Comparison of ENCODE assay signal across 10 cellular contexts in the genomic region with DNA sequence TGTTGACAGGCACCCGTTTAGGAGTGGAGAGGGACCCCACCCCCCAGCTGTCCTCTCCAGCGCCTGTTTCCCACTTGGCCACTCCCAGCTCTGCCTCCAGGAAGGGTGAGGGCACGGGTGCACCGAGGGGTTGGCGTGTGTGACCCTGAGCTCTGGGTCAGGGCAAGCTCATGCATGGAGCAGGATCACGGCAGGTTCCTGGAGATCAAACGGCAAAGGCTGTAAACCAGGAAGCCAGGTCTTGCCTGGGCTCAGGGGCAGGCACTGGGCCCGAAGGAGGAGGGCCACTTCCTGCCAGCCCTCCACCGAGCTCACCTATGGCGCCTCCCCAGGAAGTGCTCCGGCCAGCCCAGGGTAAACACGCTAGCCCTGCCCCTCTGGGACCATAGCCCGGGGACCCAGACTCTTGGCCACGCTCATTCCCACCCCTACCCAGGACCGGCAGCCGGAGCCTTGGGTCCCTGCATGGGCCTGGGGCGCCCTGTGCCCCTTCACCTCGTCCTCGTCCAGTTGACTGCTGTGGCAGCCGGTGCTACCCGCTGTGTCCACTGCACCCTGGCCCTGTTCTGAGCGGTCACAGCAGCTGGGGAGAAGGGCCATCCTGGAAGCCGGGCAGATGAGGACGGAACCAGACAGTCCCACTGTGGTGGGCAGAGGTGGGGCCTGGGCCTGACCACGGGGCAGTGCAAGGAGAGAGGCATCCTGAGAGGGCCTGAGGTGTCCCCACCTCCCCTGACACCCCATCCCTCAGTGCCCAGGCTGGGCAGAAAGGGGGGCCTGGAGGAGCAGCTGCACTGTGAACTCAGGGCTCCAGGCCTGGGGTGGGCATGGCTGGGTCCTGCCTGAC. TPM values are rescaled to one million over a fixed set of nuclear protein-coding genes. Genes with fewer than 3 reads are reported as not detected.
A peak's percentile ranks its signal among the peaks of the same experiment; 100 is the strongest.
DNase-seq lines count a peak whose midpoint lies in the region; ATAC-seq and TF ChIP-seq lines count a peak whose summit lies in the region.
"Had no signal": no experiment of that assay in that cellular context is flagged by ENCODE, and none has a peak within 500 bp of the region (broad histone marks: within the 10 kb centered on the region; RNA-seq: fewer than 3 reads in every experiment).

No MANE protein-coding gene starts in this region.

- peak overlapping the region; percentile 78 for H3K27ac Mint-ChIP-seq in chondrocyte (ENCODE audit: unreplicated experiment)
- H3K27ac Mint-ChIP-seq: activated naive CD8-positive, alpha-beta T cell had no signal

- H3K4me3 Mint-ChIP-seq in chondrocyte (ENCODE audit: unreplicated experiment), result peak overlapping the region; percentile 71
- H3K4me3 Mint-ChIP-seq: activated naive CD8-positive, alpha-beta T cell had no signal

- H3K9me3 ChIP-seq in lower lobe of right lung (no peaks in the 10 kb centered on the region), thyroid gland (no peaks in the 10 kb centered on the region)

- peaks cover 63% of the 10 kb centered on the region for H3K4me1 ChIP-seq in lower lobe of right lung
- peaks cover 32 to 76% of the 10 kb centered on the region in 2 donors for H3K4me1 ChIP-seq in thyroid gland
- H3K4me1 ChIP-seq in foreskin keratinocyte, result peaks cover 7% of the 10 kb centered on the region

- peak overlapping the region; percentile 66 for H3K4me3 ChIP-seq in lower lobe of right lung
- peak overlapping the region in 1 of 3 donors; percentile 56 for H3K4me3 ChIP-seq in thyroid gland (replicated peaks in 1 of 3)

- no peaks in the 10 kb centered on the region for H3K27me3 Mint-ChIP-seq in chondrocyte (ENCODE audit: low read depth)
- H3K27me3 Mint-ChIP-seq: activated naive CD8-positive, alpha-beta T cell had no signal

- ATAC-seq in lower lobe of right lung (peak; percentile 77 to 79), foreskin keratinocyte (no peak), HG02763 (IDR thresholded peaks at IDR 0.05; ENCODE audit: unreplicated experiment) (no peak)

- TF ChIP-seq CTCF in chondrocyte (IDR thresholded peaks at IDR 0.05) (no peak), lower lobe of right lung (IDR thresholded peaks at IDR 0.05) (no peak), thyroid gland (IDR thresholded peaks at IDR 0.05) (no peak), foreskin keratinocyte (conservative IDR thresholded peaks at IDR 0.05) (no peak)

- no peak for TF ChIP-seq POLR2A in thyroid gland (IDR thresholded peaks at IDR 0.05)

- DNase-seq in NCI-H2029 (lab: John Stamatoyannopoulos, UW) (peak; percentile 83), chondrocyte (ENCODE audit: low spot score) (peak; percentile 90), lower lobe of right lung (peak; percentile 85), thyroid gland (peak; percentile 31 to 35), NCI-H2171 (lab: John Stamatoyannopoulos, UW) (no peak), foreskin keratinocyte (no peak), COLO829 (ENCODE audit: low spot score) (no peak)
- DNase-seq: left cardiac atrium had no signal

- H3K27ac ChIP-seq in lower lobe of right lung (peak overlapping the region; percentile 66), thyroid gland (peak overlapping the region; percentile 64 to 97 (median 91)), foreskin keratinocyte (no peak overlapping the region)

- peaks cover 43% of the 10 kb centered on the region for H3K27me3 ChIP-seq in lower lobe of right lung (ENCODE audit: low read depth)
- no peaks in the 10 kb centered on the region for H3K27me3 ChIP-seq in thyroid gland
- no peaks in the 10 kb centered on the region for H3K27me3 ChIP-seq in foreskin keratinocyte

- 72 to 80% methylated on average over 11 to 13 of the region's 25 CpGs for WGBS in thyroid gland, 2 donors

- no peaks in the 10 kb centered on the region for H3K9me3 Mint-ChIP-seq in chondrocyte (ENCODE audit: low read depth)

- H3K36me3 Mint-ChIP-seq in chondrocyte (ENCODE audit: low read depth), result peaks cover 3% of the 10 kb centered on the region

- peaks cover 42% of the 10 kb centered on the region for H3K4me1 Mint-ChIP-seq in chondrocyte (ENCODE audit: low read depth)

- H3K36me3 ChIP-seq in lower lobe of right lung (peaks cover 19% of the 10 kb centered on the region), thyroid gland (peaks cover 0 to 3% of the 10 kb centered on the region in 2 donors)

- intact Hi-C loops in lower lobe of right lung (cut with DNase I) (no loop called here), thyroid gland (cut with DNase I) (no loop called here)

RNA-seq across cellular contexts. Expression of gene EPS8L2, which starts 1.0 kb away (rescaled TPM):
- 17.2 to 51.6 TPM (median 45.7 TPM) in 3 replicates for total RNA-seq in chondrocyte
- 156 TPM for total RNA-seq in lower lobe of right lung
- total RNA-seq in thyroid gland, result 100 to 1,000 TPM; 185 to 259 (median 195) TPM
- total RNA-seq in foreskin keratinocyte, result 48.4 and 61.9 TPM in 2 replicates
- 60.8 and 67.0 TPM in 2 replicates for polyA plus RNA-seq in foreskin keratinocyte

RNA-seq across cellular contexts. Expression of gene TMEM80, which starts 9.4 kb away (rescaled TPM):
- total RNA-seq in chondrocyte (16.9 to 31.3 TPM (median 20.3 TPM) in 3 replicates), lower lobe of right lung (33.9 TPM), thyroid gland (100 to 1,000 TPM in 1 of 4 donors, 10 to 100 TPM in 3; 57.3 to 103 (median 67.7) TPM), foreskin keratinocyte (12.1 and 19.7 TPM in 2 replicates)
- 14.3 and 19.3 TPM in 2 replicates for polyA plus RNA-seq in foreskin keratinocyte

RNA-seq across cellular contexts. Expression of gene DEAF1, which starts 10.0 kb away (rescaled TPM):
- total RNA-seq in chondrocyte, result 67.6 to 70.4 TPM (median 67.9 TPM) in 3 replicates
- total RNA-seq in lower lobe of right lung, result 32.0 TPM
- total RNA-seq in thyroid gland, result 100 to 1,000 TPM in 1 of 4 donors, 10 to 100 TPM in 3; 61.8 to 103 (median 87.6) TPM
- 16.0 and 16.8 TPM in 2 replicates for total RNA-seq in foreskin keratinocyte
- 13.5 and 13.6 TPM in 2 replicates for polyA plus RNA-seq in foreskin keratinocyte

RNA-seq across cellular contexts. Expression of gene TALDO1, which starts 42.2 kb away (rescaled TPM):
- total RNA-seq in chondrocyte (128 to 227 TPM (median 151 TPM) in 3 replicates), lower lobe of right lung (218 TPM), thyroid gland (100 to 1,000 TPM; 300 to 965 (median 558) TPM), foreskin keratinocyte (172 and 177 TPM in 2 replicates)
- 227 TPM in 2 replicates for polyA plus RNA-seq in foreskin keratinocyte

Comparison
In these comparisons a context has a peak if more than half of its experiments do, and no peak if none do; other contexts are left out.
1. DNase-seq: peak in NCI-H2029 (single experiment), chondrocyte (single experiment), lower lobe of right lung (single experiment) and thyroid gland (2 of 2); none in NCI-H2171 (single experiment), foreskin keratinocyte (0 of 2) and COLO829 (single experiment).
2. ATAC-seq: peak in lower lobe of right lung (2 of 2); none in foreskin keratinocyte (single experiment) and HG02763 (single experiment).